15 cellular contexts compared by ENCODE assay signal in the genomic region with DNA sequence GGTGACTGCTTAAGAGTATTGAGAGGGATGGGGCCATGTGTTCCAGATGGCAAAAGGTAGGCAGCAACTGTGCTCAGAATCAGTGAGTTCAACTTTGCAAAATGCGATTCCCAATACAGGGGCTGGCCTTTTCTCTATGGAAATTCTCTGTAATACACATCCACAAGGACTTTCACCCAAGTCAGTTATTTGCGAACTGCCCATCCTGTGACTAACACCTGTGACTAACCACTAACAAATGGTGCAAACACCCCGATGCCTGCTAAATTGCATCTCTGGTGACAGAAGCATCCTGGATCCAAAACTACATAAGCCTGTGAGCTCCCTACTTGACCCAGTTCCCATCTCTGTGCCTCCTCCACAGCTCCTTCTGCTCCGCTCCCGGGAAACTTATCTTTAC. TPM values are rescaled to one million over a fixed set of nuclear protein-coding genes. Genes with fewer than 3 reads are reported as not detected.
DNase-seq lines count a peak whose midpoint lies in the region; ATAC-seq and TF ChIP-seq lines count a peak whose summit lies in the region.
"Had no signal": no experiment of that assay in that cellular context is flagged by ENCODE, and none has a peak within 500 bp of the region (broad histone marks: within the 10 kb centered on the region; RNA-seq: fewer than 3 reads in every experiment).

No MANE protein-coding gene starts in this region.

- ATAC-seq in HG02884 (IDR thresholded peaks at IDR 0.05; ENCODE audit: unreplicated experiment) = no peak
- ATAC-seq: pancreas, Right ventricle myocardium inferior had no signal

- DNase-seq in AG08395 (ENCODE audit: low spot score) (peak; percentile 84), HPDE6-E6E7 (ENCODE audit: extremely low spot score) (peak; percentile 49), amniotic stem cell (lab: John Stamatoyannopoulos, UW) (peak; percentile 26), kidney epithelial cell (ENCODE audit: low read depth) (peak; percentile 54), activated gamma-delta T cell (lab: John Stamatoyannopoulos, UW) (no peak), HUDEP-2 (lab: John Stamatoyannopoulos, UW; ENCODE audit: unreplicated experiment in 76 of 76) (no peak), GM10266 (ENCODE audit: extremely low spot score) (no peak)
- DNase-seq: activated T-cell treated with anti-CD3 and anti-CD28 coated beads for 4 hours; CD4-positive, alpha-beta T cell; midbrain; pancreas; WERI-Rb-1 had no signal

- no peak for TF ChIP-seq CTCF in kidney epithelial cell (IDR thresholded peaks at IDR 0.05; ENCODE audit: insufficient read depth, low read length, poor library complexity, severe bottlenecking)
- TF ChIP-seq CTCF in GM10266 (IDR thresholded peaks at IDR 0.05; ENCODE audit: control insufficient read depth, insufficient read depth, low read depth, missing control alignments) = no peak

- no peaks in the 10 kb centered on the region for H3K27me3 ChIP-seq in kidney epithelial cell (ENCODE audit: control insufficient read depth, insufficient read depth, low read length)
- H3K27me3 ChIP-seq: ascending aorta, pancreas had no signal

- no peak overlapping the region for H3K4me3 ChIP-seq in kidney epithelial cell (ENCODE audit: low read depth, low read length)
- H3K4me3 ChIP-seq: ascending aorta, pancreas had no signal

- no peaks in the 10 kb centered on the region for H3K36me3 ChIP-seq in kidney epithelial cell (ENCODE audit: control insufficient read depth, insufficient read depth, low read length)
- H3K36me3 ChIP-seq: pancreas, WERI-Rb-1 had no signal

RNA-seq across cellular contexts. Expression of a gene that starts 9.0 kb away (rescaled TPM):
- 1.2 and 1.4 TPM in 2 replicates for total RNA-seq in kidney epithelial cell
- total RNA-seq: ascending aorta, Right ventricle myocardium inferior had no signal

RNA-seq across cellular contexts. Expression of a gene that starts 24.7 kb away (rescaled TPM):
- 14.6 and 18.2 TPM in 2 replicates for total RNA-seq in kidney epithelial cell
- total RNA-seq: ascending aorta had no signal

RNA-seq across cellular contexts. Expression of a gene that starts 55.8 kb away (rescaled TPM):
- not detected in 2 replicates for total RNA-seq in kidney epithelial cell
- total RNA-seq: ascending aorta; CD4-positive, alpha-beta T cell; pancreas; Right ventricle myocardium inferior had no signal

Comparison
In these comparisons a context has a peak if more than half of its experiments do, and no peak if none do; other contexts are left out.
1. DNase-seq: peak in AG08395 (single experiment), HPDE6-E6E7 (single experiment), amniotic stem cell (single experiment) and kidney epithelial cell (single experiment); none in activated gamma-delta T cell (single experiment), HUDEP-2 (0 of 76) and GM10266 (single experiment).